Comparison of ENCODE assay signal across 1 cellular context in the genomic region with DNA sequence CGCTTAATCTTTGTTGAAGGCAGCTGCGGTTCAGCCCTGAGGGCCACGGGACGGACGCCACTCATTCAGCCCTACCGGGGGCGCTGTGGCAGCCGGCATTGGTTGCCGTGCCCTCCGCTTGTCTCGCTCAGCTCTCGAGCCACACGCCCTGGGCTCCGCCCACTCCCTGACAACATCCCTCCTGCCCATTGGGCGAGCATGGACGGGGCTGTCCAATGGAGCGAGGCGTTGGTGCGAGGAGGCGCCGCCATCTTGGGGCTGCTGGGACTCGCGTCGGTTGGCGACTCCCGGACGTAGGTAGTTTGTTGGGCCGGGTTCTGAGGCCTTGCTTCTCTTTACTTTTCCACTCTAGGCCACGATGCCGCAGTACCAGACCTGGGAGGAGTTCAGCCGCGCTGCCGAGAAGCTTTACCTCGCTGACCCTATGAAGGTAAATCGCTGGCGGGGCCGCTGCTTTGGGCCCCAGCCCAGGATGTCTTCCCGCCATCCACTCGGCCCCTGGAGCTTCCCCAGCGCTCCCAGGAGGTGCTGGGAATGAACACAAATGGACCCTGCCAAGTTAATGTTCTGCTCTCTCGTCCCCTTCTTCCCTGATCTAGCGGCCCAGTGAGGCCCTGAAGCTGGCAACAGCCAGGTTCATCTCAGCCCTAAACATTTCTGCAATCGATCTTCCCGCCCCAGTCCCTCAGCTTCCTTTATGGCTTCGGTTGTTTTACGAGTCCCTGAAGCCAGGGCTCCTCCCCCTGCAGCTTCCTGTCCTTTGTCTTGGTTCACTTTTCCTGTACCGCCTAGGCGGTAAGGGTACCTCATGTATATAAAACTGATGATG.
TF ChIP-seq lines count a peak whose summit lies in the region.

A gene with protein sequence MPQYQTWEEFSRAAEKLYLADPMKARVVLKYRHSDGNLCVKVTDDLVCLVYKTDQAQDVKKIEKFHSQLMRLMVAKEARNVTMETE (plus strand): TSS at position 244 of the 829 bp plus-strand sequence. CDS start 115 bp downstream, at position 359.

TF ChIP-seq in HepG2, 621 proteins besides CTCF, POLR2A, EP300 and RAD21 (continued from another document and continues in another):
- 0 out of 2 replicates have a peak, but pooled peaks have one; percentile 12 for TF ChIP-seq ZNF652 (CRISPR knock-in tag; IDR thresholded peaks at IDR 0.05; ENCODE audit: borderline replicate concordance, low read depth)
- TF ChIP-seq TMF1 (CRISPR knock-in tag; IDR thresholded peaks at IDR 0.05; ENCODE audit: low read depth): no peak
- no peak; the same call in 1 of the 2 replicates for TF ChIP-seq MXD1 (CRISPR knock-in tag; IDR thresholded peaks at IDR 0.05)
- TF ChIP-seq ARNTL (CRISPR knock-in tag; IDR thresholded peaks at IDR 0.05): peak; percentile 83
- TF ChIP-seq MIER3 (CRISPR knock-in tag; IDR thresholded peaks at IDR 0.05; ENCODE audit: borderline replicate concordance): peak; percentile 86; the same call in 1 of the 2 replicates
- peak; percentile 41 for TF ChIP-seq SKI (IDR thresholded peaks at IDR 0.05; ENCODE audit: partially characterized antibody)
- TF ChIP-seq, protein P1, sequence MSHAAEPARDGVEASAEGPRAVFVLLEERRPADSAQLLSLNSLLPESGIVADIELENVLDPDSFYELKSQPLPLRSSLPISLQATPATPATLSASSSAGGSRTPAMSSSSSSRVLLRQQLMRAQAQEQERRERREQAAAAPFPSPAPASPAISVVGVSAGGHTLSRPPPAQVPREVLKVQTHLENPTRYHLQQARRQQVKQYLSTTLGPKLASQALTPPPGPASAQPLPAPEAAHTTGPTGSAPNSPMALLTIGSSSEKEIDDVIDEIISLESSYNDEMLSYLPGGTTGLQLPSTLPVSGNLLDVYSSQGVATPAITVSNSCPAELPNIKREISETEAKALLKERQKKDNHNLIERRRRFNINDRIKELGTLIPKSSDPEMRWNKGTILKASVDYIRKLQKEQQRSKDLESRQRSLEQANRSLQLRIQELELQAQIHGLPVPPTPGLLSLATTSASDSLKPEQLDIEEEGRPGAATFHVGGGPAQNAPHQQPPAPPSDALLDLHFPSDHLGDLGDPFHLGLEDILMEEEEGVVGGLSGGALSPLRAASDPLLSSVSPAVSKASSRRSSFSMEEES (CRISPR knock-in tag; IDR thresholded peaks at IDR 0.05): 0 out of 2 replicates have a peak, but pooled peaks have one; percentile 29
- peak; percentile 25; the same call in 1 of the 2 replicates for TF ChIP-seq ZNF136 (CRISPR knock-in tag; IDR thresholded peaks at IDR 0.05; ENCODE audit: low read depth)
- TF ChIP-seq ATF7 (IDR thresholded peaks at IDR 0.05): no peak
- TF ChIP-seq ATF7 (CRISPR knock-in tag; IDR thresholded peaks at IDR 0.05): peak; percentile 63; the same call in 1 of the 2 replicates
- no peak for TF ChIP-seq HMGA1 (CRISPR knock-in tag; conservative IDR thresholded peaks at IDR 0.05)
- TF ChIP-seq MATR3 (CRISPR knock-in tag; IDR thresholded peaks at IDR 0.05): no peak
- no peak for TF ChIP-seq MLXIP (CRISPR knock-in tag; IDR thresholded peaks at IDR 0.05; ENCODE audit: borderline replicate concordance)
- peak; percentile 89 for TF ChIP-seq POLR2G (IDR thresholded peaks at IDR 0.05; ENCODE audit: low read depth, low read length)
- TF ChIP-seq STAG1 (CRISPR knock-in tag; IDR thresholded peaks at IDR 0.05): peak; percentile 80
- no peak for TF ChIP-seq REST (IDR thresholded peaks at IDR 0.05; ENCODE audit: borderline replicate concordance in 1 of 2, low read depth in 1 of 2, low read length in 2 of 2)
- 0 out of 2 replicates have a peak, but pooled peaks have one; percentile 19 for TF ChIP-seq ZNF263 (CRISPR knock-in tag; IDR thresholded peaks at IDR 0.05)
- peak; percentile 48; the same call in 1 of the 2 replicates for TF ChIP-seq PHF21A (CRISPR knock-in tag; IDR thresholded peaks at IDR 0.05)
- TF ChIP-seq TCF7L2 (IDR thresholded peaks at IDR 0.05; ENCODE audit: low read depth, low read length): no peak
- TF ChIP-seq TBX2 (CRISPR knock-in tag; IDR thresholded peaks at IDR 0.05; ENCODE audit: borderline replicate concordance): peak; percentile 68; the same call in 1 of the 2 replicates
- TF ChIP-seq, protein P2, sequence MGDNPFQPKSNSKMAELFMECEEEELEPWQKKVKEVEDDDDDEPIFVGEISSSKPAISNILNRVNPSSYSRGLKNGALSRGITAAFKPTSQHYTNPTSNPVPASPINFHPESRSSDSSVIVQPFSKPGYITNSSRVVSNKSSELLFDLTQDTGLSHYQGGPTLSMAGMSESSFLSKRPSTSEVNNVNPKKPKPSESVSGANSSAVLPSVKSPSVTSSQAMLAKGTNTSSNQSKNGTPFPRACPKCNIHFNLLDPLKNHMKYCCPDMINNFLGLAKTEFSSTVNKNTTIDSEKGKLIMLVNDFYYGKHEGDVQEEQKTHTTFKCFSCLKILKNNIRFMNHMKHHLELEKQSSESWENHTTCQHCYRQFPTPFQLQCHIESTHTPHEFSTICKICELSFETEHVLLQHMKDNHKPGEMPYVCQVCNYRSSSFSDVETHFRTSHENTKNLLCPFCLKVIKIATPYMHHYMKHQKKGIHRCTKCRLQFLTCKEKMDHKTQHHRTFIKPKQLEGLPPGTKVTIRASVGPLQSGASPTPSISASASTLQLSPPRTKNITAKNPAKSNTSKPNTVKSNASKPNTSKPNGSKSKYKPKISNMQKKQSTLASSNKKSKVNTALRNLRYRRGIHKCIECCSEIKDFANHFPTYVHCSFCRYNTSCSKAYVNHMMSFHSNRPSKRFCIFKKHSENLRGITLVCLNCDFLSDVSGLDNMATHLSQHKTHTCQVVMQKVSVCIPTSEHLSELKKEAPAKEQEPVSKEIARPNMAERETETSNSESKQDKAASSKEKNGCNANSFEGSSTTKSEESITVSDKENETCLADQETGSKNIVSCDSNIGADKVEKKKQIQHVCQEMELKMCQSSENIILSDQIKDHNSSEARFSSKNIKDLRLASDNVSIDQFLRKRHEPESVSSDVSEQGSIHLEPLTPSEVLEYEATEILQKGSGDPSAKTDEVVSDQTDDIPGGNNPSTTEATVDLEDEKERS (CRISPR knock-in tag; IDR thresholded peaks at IDR 0.05): no peak
- no peak for TF ChIP-seq RBM39 (IDR thresholded peaks at IDR 0.05; ENCODE audit: low read depth, low read length, poor library complexity, severe bottlenecking)
- no peak for TF ChIP-seq ZNF484 (CRISPR knock-in tag; IDR thresholded peaks at IDR 0.05; ENCODE audit: borderline replicate concordance, low read depth)
- 0 out of 2 replicates have a peak, but pooled peaks have one; percentile 57 for TF ChIP-seq ZNF550 (CRISPR knock-in tag; IDR thresholded peaks at IDR 0.05; ENCODE audit: borderline replicate concordance)
- TF ChIP-seq MED1 (CRISPR knock-in tag; IDR thresholded peaks at IDR 0.05): peak; percentile 74; the same call in 1 of the 2 replicates
- no peak for TF ChIP-seq ZNF3 (CRISPR knock-in tag; IDR thresholded peaks at IDR 0.05)
- no peak for TF ChIP-seq CBX1 (IDR thresholded peaks at IDR 0.05; ENCODE audit: low read depth)
- TF ChIP-seq, protein P3, sequence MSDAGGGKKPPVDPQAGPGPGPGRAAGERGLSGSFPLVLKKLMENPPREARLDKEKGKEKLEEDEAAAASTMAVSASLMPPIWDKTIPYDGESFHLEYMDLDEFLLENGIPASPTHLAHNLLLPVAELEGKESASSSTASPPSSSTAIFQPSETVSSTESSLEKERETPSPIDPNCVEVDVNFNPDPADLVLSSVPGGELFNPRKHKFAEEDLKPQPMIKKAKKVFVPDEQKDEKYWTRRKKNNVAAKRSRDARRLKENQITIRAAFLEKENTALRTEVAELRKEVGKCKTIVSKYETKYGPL (CRISPR knock-in tag; IDR thresholded peaks at IDR 0.05): no peak
- TF ChIP-seq ZNF460 (CRISPR knock-in tag; IDR thresholded peaks at IDR 0.05; ENCODE audit: borderline replicate concordance): no peak; the same call in 1 of the 2 replicates
- TF ChIP-seq ZNF383 (CRISPR knock-in tag; IDR thresholded peaks at IDR 0.05; ENCODE audit: borderline replicate concordance): 0 out of 2 replicates have a peak, but pooled peaks have one; percentile 61
- peak; percentile 30; the same call in 1 of the 2 replicates for TF ChIP-seq ZNF225 (CRISPR knock-in tag; IDR thresholded peaks at IDR 0.05)
- no peak for TF ChIP-seq U2AF2 (IDR thresholded peaks at IDR 0.05; ENCODE audit: low read depth, low read length)
- no peak for TF ChIP-seq NONO (IDR thresholded peaks at IDR 0.05)
- peak; percentile 58; the same call in 1 of the 2 replicates for TF ChIP-seq NONO (CRISPR knock-in tag; conservative IDR thresholded peaks at IDR 0.05)
- TF ChIP-seq SIX4 (CRISPR knock-in tag; IDR thresholded peaks at IDR 0.05): no peak
- TF ChIP-seq ZNF142 (CRISPR knock-in tag; IDR thresholded peaks at IDR 0.05): 0 out of 2 replicates have a peak, but pooled peaks have one; percentile 4
